23 cellular contexts compared by ENCODE assay signal in genomic region chr13:20590568-20590967, GRCh38. TPM values are rescaled to one million over a fixed set of nuclear protein-coding genes. Genes with fewer than 3 reads are reported as not detected.
DNase-seq lines count a peak whose midpoint lies in the region; ATAC-seq, FAIRE-seq and TF ChIP-seq lines count a peak whose summit lies in the region.
"Had no signal": no experiment of that assay in that cellular context is flagged by ENCODE, and none has a peak within 500 bp of the region (broad histone marks: within the 10 kb centered on the region; RNA-seq: fewer than 3 reads in every experiment).

No MANE protein-coding gene starts in this region.

- H3K4me3 ChIP-seq in HEK293 (ENCODE audit: low read depth, low read length) (no peak overlapping the region), astrocyte (ENCODE audit: insufficient read depth, low read depth, low read length) (no peak overlapping the region), mucosa of rectum (ENCODE audit: low read length in 2 of 2) (peak overlapping the region in 1 of 2 donors; percentile 50), left ventricle myocardium inferior (no peak overlapping the region)
- no peak overlapping the region for H3K4me3 ChIP-seq in CD8-positive, alpha-beta T cell (ENCODE audit: low read depth, low read length)
- H3K4me3 ChIP-seq: BLaER1, GM12878, GM23338 had no signal

- H3K27me3 Mint-ChIP-seq in astrocyte (ENCODE audit: low read depth, unreplicated experiment): no peaks in the 10 kb centered on the region
- no peaks in the 10 kb centered on the region for H3K27me3 Mint-ChIP-seq in CD8-positive, alpha-beta T cell (ENCODE audit: low read depth)
- H3K27me3 Mint-ChIP-seq: CD4-positive, alpha-beta memory T cell; IgD-negative memory B cell had no signal

- no peak overlapping the region for H3K4me2 ChIP-seq in astrocyte (ENCODE audit: low read length)
- H3K4me2 ChIP-seq: BLaER1, GM23338 had no signal

- CTCF ChIA-PET in HEK293 (lab: Yijun Ruan, JAX): no interaction called here
- CTCF ChIA-PET in CD8-positive, alpha-beta T cell (lab: Charles Lee): no interaction called here

- H3K4me1 ChIP-seq in HEK293 (ENCODE audit: control insufficient read depth, insufficient read depth, low read length) (no peaks in the 10 kb centered on the region), astrocyte (ENCODE audit: insufficient read depth, low read length) (no peaks in the 10 kb centered on the region), mucosa of rectum (ENCODE audit: control insufficient read depth in 2 of 2, insufficient read depth in 2 of 2, low read length in 2 of 2) (peaks cover 3 to 4% of the 10 kb centered on the region in 2 donors), left ventricle myocardium inferior (no peaks in the 10 kb centered on the region)
- no peaks in the 10 kb centered on the region for H3K4me1 ChIP-seq in CD8-positive, alpha-beta T cell (ENCODE audit: insufficient read depth, low read length)
- H3K4me1 ChIP-seq: BLaER1 had no signal

- no peaks in the 10 kb centered on the region for H3K79me2 ChIP-seq in astrocyte (ENCODE audit: insufficient read depth, low read length)

- DNase-seq in astrocyte (ENCODE audit: low read depth) (no peak), foreskin melanocyte (peak; percentile 25), left ventricle myocardium inferior (no peak), NCI-H226 (no peak), DMS79 treated with DMSO at 0.1 percent for 48 hours (lab: John Stamatoyannopoulos, UW) (no peak)
- no peak for DNase-seq in CD8-positive, alpha-beta T cell
- DNase-seq: 8988T; Calu3; CD4-positive, alpha-beta memory T cell; DND-41; EL; HCEC 1CT; HFFc6 had no signal

- no peaks in the 10 kb centered on the region for H3K4me1 Mint-ChIP-seq in astrocyte (ENCODE audit: low read depth, unreplicated experiment)
- no peaks in the 10 kb centered on the region for H3K4me1 Mint-ChIP-seq in CD8-positive, alpha-beta T cell (ENCODE audit: low read depth)
- H3K4me1 Mint-ChIP-seq: CD14-positive monocyte; CD4-positive, alpha-beta memory T cell; GM23338; IgD-negative memory B cell had no signal

- no peak overlapping the region for H3K27ac ChIP-seq in HEK293 (ENCODE audit: extremely low read depth, low read depth, low read length)
- H3K27ac ChIP-seq in astrocyte (ENCODE audit: low read depth, low read length): no peak overlapping the region
- peak overlapping the region; percentile 6 to 37 for H3K27ac ChIP-seq in mucosa of rectum (ENCODE audit: low read depth in 2 of 2, low read length in 2 of 2)
- H3K27ac ChIP-seq in left ventricle myocardium inferior (replicated peaks): no peak overlapping the region
- H3K27ac ChIP-seq in CD8-positive, alpha-beta T cell (ENCODE audit: low read depth, low read length): no peak overlapping the region
- H3K27ac ChIP-seq: BLaER1 had no signal

- peaks cover 0 to 4% of the 10 kb centered on the region in 2 experiments; a peak in 2 of 3 replicates for H3K36me3 ChIP-seq in HEK293 (ENCODE audit: control insufficient read depth in 2 of 2, insufficient read depth in 1 of 2, low read length in 2 of 2)
- H3K36me3 ChIP-seq in astrocyte (ENCODE audit: insufficient read depth, low read length): no peaks in the 10 kb centered on the region
- H3K36me3 ChIP-seq in mucosa of rectum (ENCODE audit: control insufficient read depth in 2 of 2, insufficient read depth in 2 of 2, low read length in 2 of 2): no peaks in the 10 kb centered on the region
- peaks cover 30% of the 10 kb centered on the region for H3K36me3 ChIP-seq in left ventricle myocardium inferior
- no peaks in the 10 kb centered on the region for H3K36me3 ChIP-seq in CD8-positive, alpha-beta T cell (ENCODE audit: insufficient read depth, low read length)

- no peak overlapping the region for H3K27ac Mint-ChIP-seq in astrocyte (ENCODE audit: unreplicated experiment)
- H3K27ac Mint-ChIP-seq in CD8-positive, alpha-beta T cell: no peak overlapping the region
- H3K27ac Mint-ChIP-seq: CD14-positive monocyte; CD4-positive, alpha-beta memory T cell; GM23338; HFFc6; IgD-negative memory B cell had no signal

- no peaks in the 10 kb centered on the region for H4K20me1 ChIP-seq in astrocyte (ENCODE audit: insufficient read depth, low read length)
- H4K20me1 ChIP-seq: BLaER1 had no signal

- POLR2A ChIA-PET in HEK293 (lab: Yijun Ruan, JAX): no interaction called here
- POLR2A ChIA-PET in CD8-positive, alpha-beta T cell (lab: Charles Lee): no interaction called here

- H3K27me3 ChIP-seq in astrocyte (ENCODE audit: insufficient read depth, low read length): no peaks in the 10 kb centered on the region
- H3K27me3 ChIP-seq in mucosa of rectum (ENCODE audit: control insufficient read depth in 2 of 2, insufficient read depth in 2 of 2, low read length in 2 of 2): no peaks in the 10 kb centered on the region
- no peaks in the 10 kb centered on the region for H3K27me3 ChIP-seq in left ventricle myocardium inferior (ENCODE audit: low read depth)
- no peaks in the 10 kb centered on the region for H3K27me3 ChIP-seq in CD8-positive, alpha-beta T cell (ENCODE audit: insufficient read depth, low read length)
- H3K27me3 ChIP-seq: BLaER1 had no signal

- no peaks in the 10 kb centered on the region for H3K9me3 ChIP-seq in HEK293 (ENCODE audit: control insufficient read depth, insufficient read depth, low read depth, low read length)
- H3K9me3 ChIP-seq in astrocyte (ENCODE audit: insufficient read depth, low read depth, low read length): no peaks in the 10 kb centered on the region
- no peaks in the 10 kb centered on the region for H3K9me3 ChIP-seq in mucosa of rectum (ENCODE audit: control insufficient read depth in 2 of 2, low read length in 2 of 2)
- H3K9me3 ChIP-seq in left ventricle myocardium inferior (replicated peaks): no peaks in the 10 kb centered on the region
- H3K9me3 ChIP-seq in CD8-positive, alpha-beta T cell (ENCODE audit: low read length): no peaks in the 10 kb centered on the region

- H3K9me3 Mint-ChIP-seq in astrocyte (ENCODE audit: unreplicated experiment): no peaks in the 10 kb centered on the region
- H3K9me3 Mint-ChIP-seq in CD8-positive, alpha-beta T cell: no peaks in the 10 kb centered on the region
- H3K9me3 Mint-ChIP-seq: CD4-positive, alpha-beta memory T cell; GM23338; HFFc6; IgD-negative memory B cell had no signal

- peak; percentile 66 for FAIRE-seq in astrocyte (lab: Jason Lieb, UNC)
- FAIRE-seq: GM12878, GM19239, H54, HepG2 had no signal

- H3K4me3 Mint-ChIP-seq in astrocyte (ENCODE audit: unreplicated experiment): no peak overlapping the region
- no peak overlapping the region for H3K4me3 Mint-ChIP-seq in CD8-positive, alpha-beta T cell
- H3K4me3 Mint-ChIP-seq: CD14-positive monocyte; CD4-positive, alpha-beta memory T cell; GM23338; HFFc6; IgD-negative memory B cell had no signal

- no peak overlapping the region for H2AFZ ChIP-seq in astrocyte (ENCODE audit: low read depth, low read length)
- H2AFZ ChIP-seq: GM23338 had no signal

- H3K9ac ChIP-seq in astrocyte (ENCODE audit: low read length) (no peak overlapping the region), mucosa of rectum (ENCODE audit: low read depth in 1 of 2, low read length in 2 of 2) (no peak overlapping the region)
- H3K9ac ChIP-seq: BLaER1 had no signal

- TF ChIP-seq CTCF in HEK293 (tag by site-specific recombination; IDR thresholded peaks at IDR 0.05): no peak
- no peak for TF ChIP-seq CTCF in astrocyte (IDR thresholded peaks at IDR 0.05; ENCODE audit: insufficient read depth, low read depth, low read length)
- no peak for TF ChIP-seq CTCF in left ventricle myocardium inferior (IDR thresholded peaks at IDR 0.05; ENCODE audit: borderline replicate concordance)
- TF ChIP-seq CTCF in CD8-positive, alpha-beta T cell (IDR thresholded peaks at IDR 0.05): no peak

- no peaks in the 10 kb centered on the region for H3K36me3 Mint-ChIP-seq in astrocyte (ENCODE audit: low read depth, unreplicated experiment)
- peaks cover 21% of the 10 kb centered on the region for H3K36me3 Mint-ChIP-seq in CD8-positive, alpha-beta T cell

- intact Hi-C loops in left ventricle myocardium inferior (cut with micrococcal nuclease): no loop called here
- intact Hi-C loops in CD8-positive, alpha-beta T cell (cut with DNase I, micrococcal nuclease): no loop called here

- ATAC-seq in CD8-positive, alpha-beta T cell: no peak
- ATAC-seq: GM12878, GM23338, HepG2 had no signal

TF ChIP-seq in HEK293, 187 proteins besides CTCF, POLR2A, EP300 and RAD21 (continues in another document):
- no peak for TF ChIP-seq ZNF791 (tag by site-specific recombination; IDR thresholded peaks at IDR 0.05)
- TF ChIP-seq ZNF335 (tag by site-specific recombination; conservative IDR thresholded peaks at IDR 0.05): peak; percentile 50; the same call in 1 of the 2 replicates
- TF ChIP-seq FEZF1 (tag by site-specific recombination; IDR thresholded peaks at IDR 0.05): peak; percentile 21; the same call in 1 of the 2 replicates
- TF ChIP-seq, protein P1, sequence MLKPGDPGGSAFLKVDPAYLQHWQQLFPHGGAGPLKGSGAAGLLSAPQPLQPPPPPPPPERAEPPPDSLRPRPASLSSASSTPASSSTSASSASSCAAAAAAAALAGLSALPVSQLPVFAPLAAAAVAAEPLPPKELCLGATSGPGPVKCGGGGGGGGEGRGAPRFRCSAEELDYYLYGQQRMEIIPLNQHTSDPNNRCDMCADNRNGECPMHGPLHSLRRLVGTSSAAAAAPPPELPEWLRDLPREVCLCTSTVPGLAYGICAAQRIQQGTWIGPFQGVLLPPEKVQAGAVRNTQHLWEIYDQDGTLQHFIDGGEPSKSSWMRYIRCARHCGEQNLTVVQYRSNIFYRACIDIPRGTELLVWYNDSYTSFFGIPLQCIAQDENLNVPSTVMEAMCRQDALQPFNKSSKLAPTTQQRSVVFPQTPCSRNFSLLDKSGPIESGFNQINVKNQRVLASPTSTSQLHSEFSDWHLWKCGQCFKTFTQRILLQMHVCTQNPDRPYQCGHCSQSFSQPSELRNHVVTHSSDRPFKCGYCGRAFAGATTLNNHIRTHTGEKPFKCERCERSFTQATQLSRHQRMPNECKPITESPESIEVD (tag by site-specific recombination; IDR thresholded peaks at IDR 0.05): 0 out of 2 replicates have a peak, but pooled peaks have one; percentile 36

RNA-seq across cellular contexts. Expression of gene IFT88, which starts 23.6 kb away (rescaled TPM):
- total RNA-seq in astrocyte (7.6 and 8.0 TPM in 2 replicates), left ventricle myocardium inferior (8.1 TPM)
- total RNA-seq in CD8-positive, alpha-beta T cell: 1 to 10 TPM; 7.5 to 8.2 TPM

Comparison
In these comparisons a context has a peak if more than half of its experiments do, and no peak if none do; other contexts are left out.
1. H3K27ac ChIP-seq: peak in mucosa of rectum (2 of 2); none in HEK293 (single experiment), astrocyte (single experiment), left ventricle myocardium inferior (single experiment) and CD8-positive, alpha-beta T cell (single experiment).